20 cellular contexts compared by ENCODE assay signal in genomic region chr7:43702974-43703373, GRCh38. TPM values are rescaled to one million over a fixed set of nuclear protein-coding genes. Genes with fewer than 3 reads are reported as not detected.
A peak's percentile ranks its signal among the peaks of the same experiment; 100 is the strongest.
DNase-seq lines count a peak whose midpoint lies in the region; ATAC-seq and FAIRE-seq lines count a peak whose summit lies in the region.
"Had no signal": no experiment of that assay in that cellular context is flagged by ENCODE, and none has a peak within 500 bp of the region (broad histone marks: within the 10 kb centered on the region; RNA-seq: fewer than 3 reads in every experiment).

No MANE protein-coding gene starts in this region.

- H3K9me3 Mint-ChIP-seq in activated CD8-positive, alpha-beta memory T cell treated with anti-CD3 and anti-CD28 coated beads, Interleukin-2, amount 10 ng/mL, durations not matched to agents 7 days and 5 days (ENCODE audit: low read depth): peaks cover 24% of the 10 kb centered on the region
- no peaks in the 10 kb centered on the region for H3K9me3 Mint-ChIP-seq in activated naive CD8-positive, alpha-beta T cell treated with anti-CD3 and anti-CD28 coated beads, Interleukin-2, amount 50 U/mL, for 24 hours
- H3K9me3 Mint-ChIP-seq in naive thymus-derived CD4-positive, alpha-beta T cell: peaks cover 0 to 16% (median 0%) of the 10 kb centered on the region in 11 donors
- H3K9me3 Mint-ChIP-seq: CD4-positive, alpha-beta memory T cell had no signal

- CTCF ChIA-PET in activated CD8-positive, alpha-beta memory T cell treated with anti-CD3 and anti-CD28 coated beads, Interleukin-2, amount 10 ng/mL, durations not matched to agents 7 days and 5 days (lab: Charles Lee): interaction anchor here (4.1 to 6.8 kb wide), 2 partner anchors 119 to 136 kb away, joined by 34 to 332 read pairs; partner anchors contain the start of gene STK17A
- CTCF ChIA-PET in naive thymus-derived CD4-positive, alpha-beta T cell (lab: Charles Lee): interaction anchor here (1.1 to 6.7 kb wide), 2 partner anchors 118 to 135 kb away, joined by 5 to 440 read pairs; partner anchors contain the start of gene STK17A

- POLR2A ChIA-PET in naive thymus-derived CD4-positive, alpha-beta T cell (lab: Charles Lee): no interaction called here

- DNase-seq in activated CD8-positive, alpha-beta memory T cell treated with anti-CD3 and anti-CD28 coated beads, Interleukin-2, amount 10 ng/mL, durations not matched to agents 7 days and 5 days: no peak
- no peak for DNase-seq in activated CD8-positive, alpha-beta memory T cell treated with anti-CD3 and anti-CD28 coated beads, Interleukin-2, amount 50 U/mL, for 4 hours
- DNase-seq in GM19239 (ENCODE audit: insufficient read length, low spot score) (no peak), NCI-H345 treated with DMSO at 0.1 percent for 48 hours (lab: John Stamatoyannopoulos, UW; ENCODE audit: unreplicated experiment) (no peak), DMS153 treated with DMSO at 0.1 percent for 48 hours (lab: John Stamatoyannopoulos, UW; ENCODE audit: unreplicated experiment) (no peak)
- DNase-seq in activated naive CD8-positive, alpha-beta T cell treated with anti-CD3 and anti-CD28 coated beads, Interleukin-2, amount 50 U/mL, for 24 hours: no peak
- DNase-seq in naive thymus-derived CD4-positive, alpha-beta T cell: no peak
- DNase-seq: BE2C; CD4-positive, alpha-beta memory T cell; DMS79; H7; IMR-90; MV-4-11; NCI-H1417 treated with DMSO at 0.1 percent for 48 hours; NCI-H1930; NCI-H748 treated with DMSO at 0.1 percent for 48 hours; PC-9; SJCRH30 had no signal

- H3K27ac ChIP-seq in naive thymus-derived CD4-positive, alpha-beta T cell (ENCODE audit: low read depth, low read length): no peak overlapping the region
- H3K27ac ChIP-seq: 22Rv1, PC-9, SJCRH30 had no signal

- no peak for ATAC-seq in activated CD8-positive, alpha-beta memory T cell treated with anti-CD3 and anti-CD28 coated beads, Interleukin-2, amount 10 ng/mL, durations not matched to agents 7 days and 5 days
- no peak for ATAC-seq in activated naive CD8-positive, alpha-beta T cell treated with anti-CD3 and anti-CD28 coated beads, Interleukin-2, amount 50 U/mL, for 24 hours
- no peak for ATAC-seq in naive thymus-derived CD4-positive, alpha-beta T cell
- ATAC-seq in HG03571 (IDR thresholded peaks at IDR 0.05; ENCODE audit: unreplicated experiment): no peak

- H3K27me3 Mint-ChIP-seq in activated CD8-positive, alpha-beta memory T cell treated with anti-CD3 and anti-CD28 coated beads, Interleukin-2, amount 10 ng/mL, durations not matched to agents 7 days and 5 days: no peaks in the 10 kb centered on the region
- no peaks in the 10 kb centered on the region for H3K27me3 Mint-ChIP-seq in activated naive CD8-positive, alpha-beta T cell treated with anti-CD3 and anti-CD28 coated beads, Interleukin-2, amount 50 U/mL, for 24 hours
- no peaks in the 10 kb centered on the region for H3K27me3 Mint-ChIP-seq in naive thymus-derived CD4-positive, alpha-beta T cell
- H3K27me3 Mint-ChIP-seq: CD4-positive, alpha-beta memory T cell had no signal

- H3K36me3 Mint-ChIP-seq in activated CD8-positive, alpha-beta memory T cell treated with anti-CD3 and anti-CD28 coated beads, Interleukin-2, amount 10 ng/mL, durations not matched to agents 7 days and 5 days: peaks cover 49% of the 10 kb centered on the region
- peaks cover 21% of the 10 kb centered on the region for H3K36me3 Mint-ChIP-seq in activated naive CD8-positive, alpha-beta T cell treated with anti-CD3 and anti-CD28 coated beads, Interleukin-2, amount 50 U/mL, for 24 hours (ENCODE audit: low read depth)
- peaks cover 0 to 37% (median 21%) of the 10 kb centered on the region in 5 donors for H3K36me3 Mint-ChIP-seq in naive thymus-derived CD4-positive, alpha-beta T cell

- H3K27ac Mint-ChIP-seq in activated CD8-positive, alpha-beta memory T cell treated with anti-CD3 and anti-CD28 coated beads, Interleukin-2, amount 10 ng/mL, durations not matched to agents 7 days and 5 days: peak overlapping the region; percentile 9
- peak overlapping the region; percentile 26 for H3K27ac Mint-ChIP-seq in activated naive CD8-positive, alpha-beta T cell treated with anti-CD3 and anti-CD28 coated beads, Interleukin-2, amount 50 U/mL, for 24 hours
- H3K27ac Mint-ChIP-seq in naive thymus-derived CD4-positive, alpha-beta T cell: peak overlapping the region in 6 of 9 donors; percentile 14 to 72 (median 28)

- H3K9me3 ChIP-seq in naive thymus-derived CD4-positive, alpha-beta T cell (ENCODE audit: control insufficient read depth in 2 of 3, low read length in 3 of 3): no peaks in the 10 kb centered on the region
- H3K9me3 ChIP-seq: BE2C, SJCRH30 had no signal

- H3K36me3 ChIP-seq in naive thymus-derived CD4-positive, alpha-beta T cell (ENCODE audit: control insufficient read depth in 2 of 3, insufficient read depth in 3 of 3, low read length in 3 of 3): no peaks in the 10 kb centered on the region

- peaks cover 64% of the 10 kb centered on the region for H3K4me1 Mint-ChIP-seq in activated CD8-positive, alpha-beta memory T cell treated with anti-CD3 and anti-CD28 coated beads, Interleukin-2, amount 10 ng/mL, durations not matched to agents 7 days and 5 days
- peaks cover 55% of the 10 kb centered on the region for H3K4me1 Mint-ChIP-seq in activated naive CD8-positive, alpha-beta T cell treated with anti-CD3 and anti-CD28 coated beads, Interleukin-2, amount 50 U/mL, for 24 hours
- H3K4me1 Mint-ChIP-seq in naive thymus-derived CD4-positive, alpha-beta T cell: peaks cover 28 to 67% (median 50%) of the 10 kb centered on the region in 7 donors

- intact Hi-C loops in naive thymus-derived CD4-positive, alpha-beta T cell (cut with micrococcal nuclease): no loop called here

- no peaks in the 10 kb centered on the region for H3K27me3 ChIP-seq in naive thymus-derived CD4-positive, alpha-beta T cell (ENCODE audit: control insufficient read depth in 2 of 2, insufficient read depth in 2 of 2, low read length in 2 of 2)
- H3K27me3 ChIP-seq: BE2C, SJCRH30 had no signal

- no peak overlapping the region for H3K4me3 Mint-ChIP-seq in activated CD8-positive, alpha-beta memory T cell treated with anti-CD3 and anti-CD28 coated beads, Interleukin-2, amount 10 ng/mL, durations not matched to agents 7 days and 5 days
- no peak overlapping the region for H3K4me3 Mint-ChIP-seq in activated naive CD8-positive, alpha-beta T cell treated with anti-CD3 and anti-CD28 coated beads, Interleukin-2, amount 50 U/mL, for 24 hours
- H3K4me3 Mint-ChIP-seq in naive thymus-derived CD4-positive, alpha-beta T cell: peak overlapping the region in 1 of 10 donors; percentile 22
- H3K4me3 Mint-ChIP-seq: CD4-positive, alpha-beta memory T cell had no signal

- FAIRE-seq in GM19239 (lab: Jason Lieb, UNC): peak; percentile 91

- no peak overlapping the region for H3K4me3 ChIP-seq in naive thymus-derived CD4-positive, alpha-beta T cell (ENCODE audit: low read length)
- H3K4me3 ChIP-seq: PC-9, SJCRH30 had no signal

- peaks cover 12 to 32% of the 10 kb centered on the region in 2 donors for H3K4me1 ChIP-seq in naive thymus-derived CD4-positive, alpha-beta T cell (ENCODE audit: control insufficient read depth in 2 of 2, insufficient read depth in 2 of 2, low read length in 2 of 2)
- H3K4me1 ChIP-seq: SJCRH30 had no signal

RNA-seq across cellular contexts. Expression of gene COA1, which starts 26.3 kb away (rescaled TPM):
- 10 to 100 TPM; 66.7 to 73.0 TPM for total RNA-seq in activated CD8-positive, alpha-beta memory T cell treated with anti-CD3 and anti-CD28 coated beads, Interleukin-2, amount 10 ng/mL, durations not matched to agents 7 days and 5 days
- 10 to 100 TPM; 51.3 to 73.3 (median 64.6) TPM for total RNA-seq in naive thymus-derived CD4-positive, alpha-beta T cell
- polyA plus RNA-seq in naive thymus-derived CD4-positive, alpha-beta T cell: 10 to 100 TPM; 67.1 to 86.6 TPM

RNA-seq across cellular contexts. Expression of gene BLVRA, which starts 55.5 kb away (rescaled TPM):
- total RNA-seq in activated CD8-positive, alpha-beta memory T cell treated with anti-CD3 and anti-CD28 coated beads, Interleukin-2, amount 10 ng/mL, durations not matched to agents 7 days and 5 days: 10 to 100 TPM; 37.2 to 46.9 TPM
- 10 to 100 TPM; 11.2 to 41.2 (median 16.1) TPM for total RNA-seq in naive thymus-derived CD4-positive, alpha-beta T cell
- polyA plus RNA-seq in naive thymus-derived CD4-positive, alpha-beta T cell: 10 to 100 TPM; 28.2 to 38.7 TPM
